Comparison of ENCODE assay signal across 8 cellular contexts in the genomic region with DNA sequence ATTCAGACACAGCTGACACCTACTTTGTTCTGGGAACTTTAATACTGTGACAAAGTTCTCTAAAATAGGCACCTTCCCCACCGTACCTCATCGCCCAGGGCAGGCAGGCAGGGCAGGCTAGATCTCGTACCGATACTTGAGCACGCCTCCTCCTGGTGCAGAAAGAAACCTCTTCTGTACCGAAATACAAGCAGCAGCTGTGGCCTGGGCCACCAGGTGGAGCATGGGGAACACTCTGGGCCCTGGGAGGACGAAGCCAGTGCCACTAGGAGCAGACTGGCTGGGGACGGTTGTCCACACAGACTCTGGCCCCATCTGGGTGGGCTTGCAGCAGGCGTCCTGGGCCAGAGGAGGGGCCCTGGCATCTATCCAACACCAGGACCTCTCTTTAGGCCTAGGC. TPM values are rescaled to one million over a fixed set of nuclear protein-coding genes. Genes with fewer than 3 reads are reported as not detected.
DNase-seq lines count a peak whose midpoint lies in the region; ATAC-seq and TF ChIP-seq lines count a peak whose summit lies in the region.

No MANE protein-coding gene starts in this region.

- POLR2A ChIA-PET in PC-3 (lab: Charles Lee; ENCODE audit: unreplicated experiment): no interaction called here

- TF ChIP-seq POLR2A in uterus (IDR thresholded peaks at IDR 0.05): no peak

- H3K36me3 ChIP-seq in PC-3 (ENCODE audit: low read depth, low read length): no peaks in the 10 kb centered on the region
- H3K36me3 ChIP-seq in uterus: no peaks in the 10 kb centered on the region

- CTCF ChIA-PET in PC-3 (lab: Charles Lee): interaction anchor here (1.2 kb wide), 1 partner anchor 13 kb away, joined by 4 read pairs; the partner anchor contains the start of gene PMM1

- H2AFZ ChIP-seq in PC-3 (ENCODE audit: low read length): no peak overlapping the region

- no TSS peak for BruUV-seq in PC-3 (replicated peaks; lab: Mats Ljungman, UMichigan)

- H3K27me3 ChIP-seq in PC-3 (ENCODE audit: low read length) (no peaks in the 10 kb centered on the region), uterus (no peaks in the 10 kb centered on the region)

- H3K9me3 ChIP-seq in PC-3 (ENCODE audit: low read length) (no peaks in the 10 kb centered on the region), uterus (no peaks in the 10 kb centered on the region)

- DNase-seq in AML-193 (lab: John Stamatoyannopoulos, UW) (peak; percentile 25 to 39), PC-3 (peak; percentile 56), astrocyte of the cerebellum (ENCODE audit: low read depth) (no peak), islet precursor cell (peak; percentile 90), uterus (peak; percentile 47 to 54)

- H3K4me3 ChIP-seq in PC-3 (ENCODE audit: low read length): no peak overlapping the region
- H3K4me3 ChIP-seq in astrocyte of the cerebellum (ENCODE audit: low read depth, low read length): no peak overlapping the region
- no peak overlapping the region for H3K4me3 ChIP-seq in uterus

- H3K4me1 ChIP-seq in PC-3 (ENCODE audit: insufficient read depth, low read length) (no peaks in the 10 kb centered on the region), uterus (peaks cover 0 to 10% of the 10 kb centered on the region in 2 donors)

- no peaks in the 10 kb centered on the region for H3K79me2 ChIP-seq in PC-3 (ENCODE audit: low read length)

- H3F3A ChIP-seq in PC-3 (ENCODE audit: low read length, unreplicated experiment): no peaks in the 10 kb centered on the region

- H3K27ac ChIP-seq in PC-3 (ENCODE audit: low read length): no peak overlapping the region
- H3K27ac ChIP-seq in uterus: peak overlapping the region in 1 of 2 donors; percentile 30

- intact Hi-C loops in PC-3 (cut with micrococcal nuclease): no loop called here
- intact Hi-C loops in uterus (cut with DNase I; ENCODE audit: low total_unique reads): no loop called here

- TF ChIP-seq CTCF in GM12873 (IDR thresholded peaks at IDR 0.05; ENCODE audit: insufficient read depth, low read depth, low read length, missing control alignments) (peak; percentile 65), PC-3 (conservative IDR thresholded peaks at IDR 0.05; ENCODE audit: low read depth, low read length) (peak; percentile 71), astrocyte of the cerebellum (IDR thresholded peaks at IDR 0.05; ENCODE audit: low read depth, low read length, missing control alignments) (peak; percentile 81), uterus (IDR thresholded peaks at IDR 0.05) (peak; percentile 36 to 69 (median 62))

- H3K4me2 ChIP-seq in PC-3 (ENCODE audit: low read length): no peak overlapping the region

- in situ Hi-C loops in astrocyte of the cerebellum (cut with HindIII; ENCODE audit: low sequenced_read_pairs): no loop called here

- no peak overlapping the region for H3K9ac ChIP-seq in PC-3 (ENCODE audit: low read length)

- no peaks in the 10 kb centered on the region for H3K9me2 ChIP-seq in PC-3 (replicated peaks; ENCODE audit: low read length)

- no peaks in the 10 kb centered on the region for H4K20me1 ChIP-seq in PC-3 (ENCODE audit: low read length)

- ATAC-seq in PC-3 (peak; percentile 92), GM19397 (IDR thresholded peaks at IDR 0.05; ENCODE audit: unreplicated experiment) (no peak), GM18873 (IDR thresholded peaks at IDR 0.05; ENCODE audit: low FRiP score, unreplicated experiment) (no peak)

RNA-seq across cellular contexts. Expression of gene PMM1, which starts 12.8 kb away (rescaled TPM):
- total RNA-seq in PC-3 (2014; rRNA removed) (18.0 and 18.6 TPM in 2 replicates), uterus (10 to 100 TPM; 21.0 to 76.5 (median 34.6) TPM)

RNA-seq across cellular contexts. Expression of gene CSDC2, which starts 16.1 kb away (rescaled TPM):
- not detected in 2 replicates for total RNA-seq in PC-3 (2014; rRNA removed)
- total RNA-seq in uterus: 10 to 100 TPM in 2 of 4 donors, 1 to 10 TPM in 2; 2.4 to 83.0 (median 19.6) TPM

RNA-seq across cellular contexts. Expression of gene POLR3H, which starts 32.6 kb away (rescaled TPM):
- total RNA-seq in PC-3 (2014; rRNA removed): 21.2 and 30.4 TPM in 2 replicates
- 10 to 100 TPM in 2 of 4 donors, 1 to 10 TPM in 2; 3.2 to 41.9 (median 16.6) TPM for total RNA-seq in uterus

RNA-seq across cellular contexts. Expression of gene DESI1, which starts 44.0 kb away (rescaled TPM):
- total RNA-seq in PC-3 (2014; rRNA removed) (20.9 and 21.9 TPM in 2 replicates), uterus (10 to 100 TPM in 2 of 4 donors, 1 to 10 TPM in 2; 6.4 to 34.2 (median 9.6) TPM)

RNA-seq across cellular contexts. Expression of gene XRCC6, which starts 44.2 kb away (rescaled TPM):
- total RNA-seq in PC-3 (2014; rRNA removed): 404 and 432 TPM in 2 replicates
- total RNA-seq in uterus: 100 to 1,000 TPM in 3 of 4 donors, 10 to 100 TPM in 1; 89.1 to 303 (median 157) TPM
